Comparison of ENCODE assay signal across 23 cellular contexts in genomic region chr10:74121368-74121767, GRCh38. TPM values are rescaled to one million over a fixed set of nuclear protein-coding genes. Genes with fewer than 3 reads are reported as not detected.
DNase-seq lines count a peak whose midpoint lies in the region; ATAC-seq, FAIRE-seq and TF ChIP-seq lines count a peak whose summit lies in the region.
"Had no signal": no experiment of that assay in that cellular context is flagged by ENCODE, and none has a peak within 500 bp of the region (broad histone marks: within the 10 kb centered on the region; RNA-seq: fewer than 3 reads in every experiment).

No MANE protein-coding gene starts in this region.

- H3K4me3 Mint-ChIP-seq in activated T-cell treated with anti-CD3 and anti-CD28 coated beads, Interleukin-2, amount 50 U/mL, for 24 hours = no peak overlapping the region
- H3K4me3 Mint-ChIP-seq in astrocyte (ENCODE audit: unreplicated experiment) (no peak overlapping the region), mesothelial cell of epicardium (no peak overlapping the region)
- H3K4me3 Mint-ChIP-seq in stimulated activated memory B cell treated with anti-CD40 and anti-IgM and Interleukin-4, amounts not matched to agents 10 μg/mL and 1 μg/mL and 100 μg/mL, for 72 hours = no peak overlapping the region
- H3K4me3 Mint-ChIP-seq: activated B cell treated with CpG ODN at 0.5 μM for 24 hours; activated CD4-positive, alpha-beta memory T cell treated with anti-CD3 and anti-CD28 coated beads, Interleukin-2, amount 10 ng/mL, durations not matched to agents 7 days and 5 days; activated naive CD8-positive, alpha-beta T cell treated with anti-CD3 and anti-CD28 coated beads, Interleukin-2, amount 10 ng/mL, durations not matched to agents 7 days and 5 days; B cell; stimulated activated naive CD8-positive, alpha-beta T cell treated with anti-CD3 and anti-CD28 coated beads, Interleukin-15, amount 100 ng/mL, for 72 hours had no signal

- FAIRE-seq in astrocyte (lab: Jason Lieb, UNC) = no peak
- FAIRE-seq: GM12891, pancreas, urothelium cell line had no signal

- no peak overlapping the region for H3K4me2 ChIP-seq in astrocyte (ENCODE audit: low read length)

- no peaks in the 10 kb centered on the region for H3K9me3 ChIP-seq in astrocyte (ENCODE audit: insufficient read depth, low read depth, low read length)
- H3K9me3 ChIP-seq: pancreas had no signal

- H3K4me1 ChIP-seq in astrocyte (ENCODE audit: insufficient read depth, low read length) = peaks cover 5% of the 10 kb centered on the region

- no peak for ATAC-seq in stimulated activated memory B cell treated with anti-CD40 and anti-IgM and Interleukin-4, amounts not matched to agents 10 μg/mL and 1 μg/mL and 100 μg/mL, for 72 hours
- no peak for ATAC-seq in GM18870 (IDR thresholded peaks at IDR 0.05; ENCODE audit: unreplicated experiment)
- no peak for ATAC-seq in HG03175 (IDR thresholded peaks at IDR 0.05; ENCODE audit: unreplicated experiment)
- ATAC-seq: left lobe of liver; pancreas; stimulated activated naive CD8-positive, alpha-beta T cell treated with anti-CD3 and anti-CD28 coated beads, Interleukin-15, amount 100 ng/mL, for 72 hours had no signal

- DNase-seq in activated T-cell treated with anti-CD3 and anti-CD28 coated beads, Interleukin-2, amount 50 U/mL, for 24 hours = no peak
- DNase-seq in activated T-cell treated with anti-CD3 and anti-CD28 coated beads, Interleukin-2, amount 50 U/mL, for 1 hour = no peak
- DNase-seq in astrocyte (ENCODE audit: low read depth) (peak; percentile 57), mesothelial cell of epicardium (ENCODE audit: low spot score in 2 of 2, unreplicated experiment in 2 of 2) (no peak), NK-92 (lab: John Stamatoyannopoulos, UW; ENCODE audit: unreplicated experiment) (no peak)
- DNase-seq: activated B cell treated with CpG ODN at 0.5 μM for 24 hours; activated CD4-positive, alpha-beta memory T cell treated with anti-CD3 and anti-CD28 coated beads, Interleukin-2, amount 10 ng/mL, durations not matched to agents 7 days and 5 days; activated naive CD8-positive, alpha-beta T cell treated with anti-CD3 and anti-CD28 coated beads, Interleukin-2, amount 10 ng/mL, durations not matched to agents 7 days and 5 days; DMS153; NCI-H1436; NCI-H2171; NCI-H69; pancreas; SIG-M5; stimulated activated CD4-positive, alpha-beta T cell treated with anti-CD3 and anti-CD28 coated beads, Interleukin-2, amount 100 ng/mL, for 24 hours; stimulated activated naive CD8-positive, alpha-beta T cell treated with anti-CD3 and anti-CD28 coated beads, Interleukin-15, amount 100 ng/mL, for 72 hours had no signal

- no peak overlapping the region for H3K27ac ChIP-seq in astrocyte (ENCODE audit: low read depth, low read length)
- H3K27ac ChIP-seq: pancreas had no signal

- peaks cover 69% of the 10 kb centered on the region for H3K36me3 ChIP-seq in astrocyte (ENCODE audit: insufficient read depth, low read length)

- no peaks in the 10 kb centered on the region for H3K27me3 Mint-ChIP-seq in activated T-cell treated with anti-CD3 and anti-CD28 coated beads, Interleukin-2, amount 50 U/mL, for 24 hours
- H3K27me3 Mint-ChIP-seq in astrocyte (ENCODE audit: low read depth, unreplicated experiment) (no peaks in the 10 kb centered on the region), mesothelial cell of epicardium (ENCODE audit: low read depth) (no peaks in the 10 kb centered on the region)
- H3K27me3 Mint-ChIP-seq in stimulated activated memory B cell treated with anti-CD40 and anti-IgM and Interleukin-4, amounts not matched to agents 10 μg/mL and 1 μg/mL and 100 μg/mL, for 72 hours = no peaks in the 10 kb centered on the region
- H3K27me3 Mint-ChIP-seq: activated B cell treated with CpG ODN at 0.5 μM for 24 hours; activated CD4-positive, alpha-beta memory T cell treated with anti-CD3 and anti-CD28 coated beads, Interleukin-2, amount 10 ng/mL, durations not matched to agents 7 days and 5 days; activated naive CD8-positive, alpha-beta T cell treated with anti-CD3 and anti-CD28 coated beads, Interleukin-2, amount 10 ng/mL, durations not matched to agents 7 days and 5 days; B cell; stimulated activated naive CD8-positive, alpha-beta T cell treated with anti-CD3 and anti-CD28 coated beads, Interleukin-15, amount 100 ng/mL, for 72 hours had no signal

- no peaks in the 10 kb centered on the region for H3K9me3 Mint-ChIP-seq in activated T-cell treated with anti-CD3 and anti-CD28 coated beads, Interleukin-2, amount 50 U/mL, for 24 hours
- H3K9me3 Mint-ChIP-seq in astrocyte (ENCODE audit: unreplicated experiment) (no peaks in the 10 kb centered on the region), mesothelial cell of epicardium (no peaks in the 10 kb centered on the region)
- no peaks in the 10 kb centered on the region for H3K9me3 Mint-ChIP-seq in stimulated activated memory B cell treated with anti-CD40 and anti-IgM and Interleukin-4, amounts not matched to agents 10 μg/mL and 1 μg/mL and 100 μg/mL, for 72 hours
- H3K9me3 Mint-ChIP-seq: activated B cell treated with CpG ODN at 0.5 μM for 24 hours; activated CD4-positive, alpha-beta memory T cell treated with anti-CD3 and anti-CD28 coated beads, Interleukin-2, amount 10 ng/mL, durations not matched to agents 7 days and 5 days; activated naive CD8-positive, alpha-beta T cell treated with anti-CD3 and anti-CD28 coated beads, Interleukin-2, amount 10 ng/mL, durations not matched to agents 7 days and 5 days; stimulated activated naive CD8-positive, alpha-beta T cell treated with anti-CD3 and anti-CD28 coated beads, Interleukin-15, amount 100 ng/mL, for 72 hours had no signal

- H3K36me3 Mint-ChIP-seq in activated T-cell treated with anti-CD3 and anti-CD28 coated beads, Interleukin-2, amount 50 U/mL, for 24 hours (ENCODE audit: low read depth) = peaks cover 98% of the 10 kb centered on the region
- peaks cover 10% of the 10 kb centered on the region for H3K36me3 Mint-ChIP-seq in astrocyte (ENCODE audit: low read depth, unreplicated experiment)
- H3K36me3 Mint-ChIP-seq in mesothelial cell of epicardium = peaks cover 46% of the 10 kb centered on the region
- H3K36me3 Mint-ChIP-seq in stimulated activated memory B cell treated with anti-CD40 and anti-IgM and Interleukin-4, amounts not matched to agents 10 μg/mL and 1 μg/mL and 100 μg/mL, for 72 hours = peaks cover 79% of the 10 kb centered on the region

- H2AFZ ChIP-seq in astrocyte (ENCODE audit: low read depth, low read length) = no peak overlapping the region

- peak overlapping the region; percentile 48 for H3K27ac Mint-ChIP-seq in activated T-cell treated with anti-CD3 and anti-CD28 coated beads, Interleukin-2, amount 50 U/mL, for 24 hours
- H3K27ac Mint-ChIP-seq in astrocyte (ENCODE audit: unreplicated experiment) (no peak overlapping the region), mesothelial cell of epicardium (peak overlapping the region; percentile 28)
- H3K27ac Mint-ChIP-seq in stimulated activated memory B cell treated with anti-CD40 and anti-IgM and Interleukin-4, amounts not matched to agents 10 μg/mL and 1 μg/mL and 100 μg/mL, for 72 hours = peak overlapping the region; percentile 8
- H3K27ac Mint-ChIP-seq: activated CD4-positive, alpha-beta memory T cell treated with anti-CD3 and anti-CD28 coated beads, Interleukin-2, amount 10 ng/mL, durations not matched to agents 7 days and 5 days; activated naive CD8-positive, alpha-beta T cell treated with anti-CD3 and anti-CD28 coated beads, Interleukin-2, amount 10 ng/mL, durations not matched to agents 7 days and 5 days; stimulated activated naive CD8-positive, alpha-beta T cell treated with anti-CD3 and anti-CD28 coated beads, Interleukin-15, amount 100 ng/mL, for 72 hours had no signal

- no peaks in the 10 kb centered on the region for H3K27me3 ChIP-seq in astrocyte (ENCODE audit: insufficient read depth, low read length)
- H3K27me3 ChIP-seq: pancreas had no signal

- TF ChIP-seq CTCF in astrocyte (IDR thresholded peaks at IDR 0.05; ENCODE audit: insufficient read depth, low read depth, low read length) (no peak), mesothelial cell of epicardium (IDR thresholded peaks at IDR 0.05; ENCODE audit: unreplicated experiment) (no peak)

- no peaks in the 10 kb centered on the region for H3K79me2 ChIP-seq in astrocyte (ENCODE audit: insufficient read depth, low read length)

- H3K4me3 ChIP-seq in astrocyte (ENCODE audit: insufficient read depth, low read depth, low read length) = no peak overlapping the region
- H3K4me3 ChIP-seq: pancreas had no signal

- H4K20me1 ChIP-seq in astrocyte (ENCODE audit: insufficient read depth, low read length) = peaks cover 50% of the 10 kb centered on the region

- peaks cover 14% of the 10 kb centered on the region for H3K4me1 Mint-ChIP-seq in activated T-cell treated with anti-CD3 and anti-CD28 coated beads, Interleukin-2, amount 50 U/mL, for 24 hours (ENCODE audit: low read depth)
- peaks cover 28% of the 10 kb centered on the region for H3K4me1 Mint-ChIP-seq in astrocyte (ENCODE audit: low read depth, unreplicated experiment)
- H3K4me1 Mint-ChIP-seq in mesothelial cell of epicardium = peaks cover 8% of the 10 kb centered on the region
- peaks cover 8% of the 10 kb centered on the region for H3K4me1 Mint-ChIP-seq in stimulated activated memory B cell treated with anti-CD40 and anti-IgM and Interleukin-4, amounts not matched to agents 10 μg/mL and 1 μg/mL and 100 μg/mL, for 72 hours
- H3K4me1 Mint-ChIP-seq: B cell had no signal

- H3K9ac ChIP-seq in astrocyte (ENCODE audit: low read length) = no peak overlapping the region

RNA-seq across cellular contexts. Expression of gene AP3M1, which starts 29.3 kb away (rescaled TPM):
- 45.9 and 50.0 TPM in 2 replicates for total RNA-seq in astrocyte
- 47.6 to 49.4 TPM (median 48.7 TPM) in 3 replicates for total RNA-seq in mesothelial cell of epicardium

RNA-seq across cellular contexts. Expression of gene ADK, which starts 29.7 kb away (rescaled TPM):
- total RNA-seq in astrocyte (58.3 and 62.0 TPM in 2 replicates), mesothelial cell of epicardium (25.0 to 26.2 TPM (median 26.2 TPM) in 3 replicates)
